Comparison of ENCODE assay signal across 8 cellular contexts in the genomic region with DNA sequence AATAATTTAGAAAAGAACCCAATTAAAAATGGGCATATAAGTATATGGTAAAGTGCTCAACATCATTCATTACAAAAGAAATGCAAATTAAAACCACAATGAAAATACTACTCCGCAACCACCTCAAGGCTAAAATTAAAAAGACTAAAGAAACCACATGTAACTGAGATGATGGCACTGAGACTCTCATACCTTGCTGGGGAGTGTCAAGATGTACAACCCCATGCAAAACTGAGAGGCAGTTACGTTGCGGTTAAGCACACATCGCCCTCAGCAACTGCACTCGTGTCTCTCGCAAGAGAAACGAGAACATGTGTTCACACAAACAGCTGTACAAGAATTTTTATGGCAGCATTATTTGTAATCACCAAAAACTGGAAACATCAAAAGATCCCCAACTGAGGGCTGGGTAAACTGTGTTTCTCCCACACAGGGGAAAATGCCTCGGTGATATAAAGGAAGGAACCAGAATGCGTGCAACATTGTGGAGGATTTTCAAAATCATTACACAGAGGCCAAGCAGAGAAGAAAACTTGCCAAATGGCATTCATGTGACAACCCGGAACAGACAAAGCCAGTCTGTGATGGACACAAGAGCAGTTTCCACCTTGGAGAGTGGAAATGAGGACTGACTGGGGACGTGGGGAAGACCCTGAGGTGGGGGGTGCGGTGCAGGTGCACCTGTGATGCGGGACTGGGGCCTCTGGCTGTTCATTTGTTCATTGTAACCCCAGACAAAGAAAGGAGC.
DNase-seq lines count a peak whose midpoint lies in the region; ATAC-seq, FAIRE-seq and TF ChIP-seq lines count a peak whose summit lies in the region.

No MANE protein-coding gene starts in this region.

- H3K4me1 Mint-ChIP-seq in mesothelial cell of epicardium, result no peaks in the 10 kb centered on the region

- H3K4me3 Mint-ChIP-seq in mesothelial cell of epicardium, result no peak overlapping the region

- peak; percentile 99 for ATAC-seq in GM19043 (IDR thresholded peaks at IDR 0.05; ENCODE audit: low read depth, unreplicated experiment)
- peak; percentile 100 for ATAC-seq in HG02870 (IDR thresholded peaks at IDR 0.05; ENCODE audit: unreplicated experiment)

- H3K27me3 Mint-ChIP-seq in mesothelial cell of epicardium (ENCODE audit: low read depth), result no peaks in the 10 kb centered on the region

- no peak for FAIRE-seq in HTR-8/SVneo (lab: Jason Lieb, UNC)

- peak; percentile 8 for DNase-seq in activated CD4-positive, alpha-beta T cell treated with anti-CD3 and anti-CD28 coated beads, Interleukin-2, amount 50 U/mL, for 1 hour
- DNase-seq in stimulated activated CD4-positive, alpha-beta T cell treated with anti-CD3 and anti-CD28 coated beads, TNF-alpha, amount 100 ng/mL, for 24 hours (ENCODE audit: low read depth in 3 of 3), result peak in 2 of 3 experiments; percentile 16 to 34
- DNase-seq in mesothelial cell of epicardium (ENCODE audit: low spot score in 2 of 2, unreplicated experiment in 2 of 2), result no peak
- no peak for DNase-seq in kidney tubule cell (ENCODE audit: low spot score)
- DNase-seq in HTR-8/SVneo (ENCODE audit: insufficient read length, low spot score), result no peak
- no peak for DNase-seq in Ammon's horn (ENCODE audit: low spot score)

- peaks cover 23% of the 10 kb centered on the region for H3K36me3 Mint-ChIP-seq in mesothelial cell of epicardium

- TF ChIP-seq CTCF in mesothelial cell of epicardium (IDR thresholded peaks at IDR 0.05; ENCODE audit: unreplicated experiment), result no peak

- peaks cover 15% of the 10 kb centered on the region for H3K9me3 Mint-ChIP-seq in mesothelial cell of epicardium

- H3K27ac Mint-ChIP-seq in mesothelial cell of epicardium, result no peak overlapping the region

Comparison
In these comparisons a context has a peak if more than half of its experiments do, and no peak if none do; other contexts are left out.
1. DNase-seq: peak in activated CD4-positive, alpha-beta T cell treated with anti-CD3 and anti-CD28 coated beads, Interleukin-2, amount 50 U/mL, for 1 hour (single experiment) and stimulated activated CD4-positive, alpha-beta T cell treated with anti-CD3 and anti-CD28 coated beads, TNF-alpha, amount 100 ng/mL, for 24 hours (2 of 3); none in mesothelial cell of epicardium (0 of 2), kidney tubule cell (single experiment), HTR-8/SVneo (single experiment) and Ammon's horn (single experiment).